ENCODE assay signal across 1 cellular context in the genomic region with DNA sequence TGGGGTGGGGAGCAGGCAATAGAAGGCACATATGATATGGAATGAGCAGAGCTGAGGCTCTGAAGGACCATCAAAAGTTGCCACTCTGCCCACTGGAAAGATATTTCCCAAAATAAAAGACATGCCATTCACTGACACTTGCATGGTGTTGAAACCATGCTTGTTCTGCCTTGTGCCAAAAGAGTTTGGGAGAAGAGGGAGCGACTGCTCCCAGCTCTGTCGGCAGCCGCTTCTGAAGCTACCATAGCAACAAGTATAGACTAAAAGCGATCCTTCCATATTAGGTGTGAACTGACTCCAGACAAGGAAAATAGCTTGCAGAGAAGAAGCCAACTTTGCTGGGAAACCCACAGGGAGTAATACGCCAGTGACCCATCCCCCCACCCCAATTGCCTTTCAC.
TF ChIP-seq lines count a peak whose summit lies in the region.

No MANE protein-coding gene starts in this region.

TF ChIP-seq in HepG2, 621 proteins besides CTCF, POLR2A, EP300 and RAD21 (continued from another document):
- TF ChIP-seq NR2F6 (IDR thresholded peaks at IDR 0.05) (no peak), NR2F6 (CRISPR knock-in tag; IDR thresholded peaks at IDR 0.05) (no peak), REL (CRISPR knock-in tag; conservative IDR thresholded peaks at IDR 0.05) (no peak), MEIS1 (CRISPR knock-in tag; IDR thresholded peaks at IDR 0.05; ENCODE audit: borderline replicate concordance) (no peak), SNAPC2 (CRISPR knock-in tag; IDR thresholded peaks at IDR 0.05) (no peak), ZNF24 (IDR thresholded peaks at IDR 0.05) (no peak), ZNF260 (CRISPR knock-in tag; IDR thresholded peaks at IDR 0.05; ENCODE audit: borderline replicate concordance, low read depth) (no peak)
- TF ChIP-seq, protein P1, sequence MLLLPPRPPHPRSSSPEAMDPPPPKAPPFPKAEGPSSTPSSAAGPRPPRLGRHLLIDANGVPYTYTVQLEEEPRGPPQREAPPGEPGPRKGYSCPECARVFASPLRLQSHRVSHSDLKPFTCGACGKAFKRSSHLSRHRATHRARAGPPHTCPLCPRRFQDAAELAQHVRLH (CRISPR knock-in tag; IDR thresholded peaks at IDR 0.05; ENCODE audit: borderline replicate concordance, low read depth), result no peak
